In genomic region chr6:133431031-133431430, GRCh38 we compare ENCODE assay signal across 1 cellular context.
TF ChIP-seq lines count a peak whose summit lies in the region.

No MANE protein-coding gene starts in this region.

TF ChIP-seq in IMR-90, 13 proteins besides CTCF, POLR2A, EP300 and RAD21 (continued from another document):
- TF ChIP-seq ELK1 (IDR thresholded peaks at IDR 0.05; ENCODE audit: borderline replicate concordance, low read depth, low read length) (no peak), USF2 (IDR thresholded peaks at IDR 0.05; ENCODE audit: low read depth, low read length) (no peak), MAZ (IDR thresholded peaks at IDR 0.05; ENCODE audit: borderline replicate concordance, low read depth, low read length) (no peak)
TF ChIP-seq in IMR-90: peak in this region for 0.
